Comparison of ENCODE assay signal across 27 cellular contexts in the genomic region with DNA sequence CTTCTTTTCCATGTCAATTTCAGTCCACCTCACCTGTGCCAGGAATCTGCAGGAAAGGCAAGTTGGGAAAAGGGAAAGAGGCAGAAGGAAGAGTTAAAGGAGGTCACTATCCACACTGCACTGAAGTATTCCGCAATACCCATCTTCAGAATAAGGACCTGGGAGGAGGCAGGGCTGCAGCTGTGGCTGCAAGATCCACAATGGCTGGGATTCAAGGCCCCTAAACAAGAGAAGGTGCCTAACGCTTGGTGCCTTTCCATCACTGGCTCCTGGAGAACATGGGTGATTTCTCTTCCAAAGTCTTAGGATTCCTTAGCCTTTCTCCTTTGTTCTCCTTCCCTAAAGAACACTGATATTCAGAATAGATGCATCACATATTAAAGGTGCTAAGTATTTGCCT.
"Had no signal": no experiment of that assay in that cellular context is flagged by ENCODE, and none has a peak within 500 bp of the region (broad histone marks: within the 10 kb centered on the region; RNA-seq: fewer than 3 reads in every experiment).

No MANE protein-coding gene starts in this region.

- H3K27ac ChIP-seq: adrenal gland, ascending aorta, breast epithelium, cardiac muscle cell, colonic mucosa, VCaP had no signal

- H3K4me3 ChIP-seq: adrenal gland, ascending aorta, breast epithelium, cardiac muscle cell, colonic mucosa had no signal

- H3K4me1 Mint-ChIP-seq: activated B cell treated with CpG ODN at 0.5 μM for 24 hours; activated naive CD4-positive, alpha-beta T cell treated with anti-CD3 and anti-CD28 coated beads, Interleukin-2, amount 50 U/mL, for 24 hours; activated naive CD8-positive, alpha-beta T cell treated with anti-CD3 and anti-CD28 coated beads for 36 hours; activated naive CD8-positive, alpha-beta T cell treated with anti-CD3 and anti-CD28 coated beads, Interleukin-2, amount 50 U/mL, for 24 hours; activated T-helper 17 cell treated with anti-CD3 and anti-CD28 coated beads, Interleukin-2, amount 50 U/mL, for 72 hours had no signal

- H3K27me3 ChIP-seq: adrenal gland, ascending aorta, breast epithelium, cardiac muscle cell, colonic mucosa had no signal

- H3K27me3 Mint-ChIP-seq: activated CD8-positive, alpha-beta T cell treated with anti-CD3 and anti-CD28 coated beads for 36 hours; brain had no signal

- H3K36me3 ChIP-seq: adrenal gland, ascending aorta, breast epithelium, cardiac muscle cell, colonic mucosa had no signal

- H3K9me3 Mint-ChIP-seq: activated B cell treated with CpG ODN at 0.5 μM for 24 hours; activated CD8-positive, alpha-beta T cell treated with anti-CD3 and anti-CD28 coated beads for 36 hours; activated naive CD4-positive, alpha-beta T cell treated with anti-CD3 and anti-CD28 coated beads for 36 hours; activated naive CD4-positive, alpha-beta T cell treated with anti-CD3 and anti-CD28 coated beads, Interleukin-2, amount 50 U/mL, for 24 hours; activated naive CD8-positive, alpha-beta T cell treated with anti-CD3 and anti-CD28 coated beads for 36 hours; activated naive CD8-positive, alpha-beta T cell treated with anti-CD3 and anti-CD28 coated beads, Interleukin-2, amount 50 U/mL, for 24 hours; activated T-cell treated with anti-CD3 and anti-CD28 coated beads, Interleukin-2, amount 50 U/mL, for 4 hours; activated T-helper 17 cell treated with anti-CD3 and anti-CD28 coated beads, Interleukin-2, amount 50 U/mL, for 72 hours had no signal

- H3K4me1 ChIP-seq: adrenal gland, ascending aorta, breast epithelium, colonic mucosa had no signal

- H3K4me3 Mint-ChIP-seq: activated B cell treated with CpG ODN at 0.5 μM for 24 hours; activated CD8-positive, alpha-beta T cell treated with anti-CD3 and anti-CD28 coated beads for 36 hours; activated naive CD4-positive, alpha-beta T cell treated with anti-CD3 and anti-CD28 coated beads for 36 hours; activated naive CD4-positive, alpha-beta T cell treated with anti-CD3 and anti-CD28 coated beads, Interleukin-2, amount 50 U/mL, for 24 hours; activated naive CD8-positive, alpha-beta T cell treated with anti-CD3 and anti-CD28 coated beads for 36 hours; activated naive CD8-positive, alpha-beta T cell treated with anti-CD3 and anti-CD28 coated beads, Interleukin-2, amount 50 U/mL, for 24 hours; activated T-cell treated with anti-CD3 and anti-CD28 coated beads, Interleukin-2, amount 50 U/mL, for 4 hours; activated T-helper 17 cell treated with anti-CD3 and anti-CD28 coated beads, Interleukin-2, amount 50 U/mL, for 72 hours; brain had no signal

- H3K9me3 ChIP-seq: adrenal gland, ascending aorta, breast epithelium, colonic mucosa had no signal

- DNase-seq: activated B cell treated with CpG ODN at 0.5 μM for 24 hours; activated CD4-positive, alpha-beta T cell treated with anti-CD3 and anti-CD28 coated beads for 48 hours; activated CD4-positive, alpha-beta T cell treated with anti-CD3 and anti-CD28 coated beads, Interleukin-2, amount 50 U/mL, for 1 hour; activated CD4-positive, alpha-beta T cell treated with anti-CD3 and anti-CD28 coated beads, Interleukin-2, amount 50 U/mL, for 48 hours; activated CD8-positive, alpha-beta memory T cell treated with anti-CD3 and anti-CD28 coated beads for 24 hours; activated CD8-positive, alpha-beta T cell treated with anti-CD3 and anti-CD28 coated beads for 36 hours; activated effector memory CD4-positive, alpha-beta T cell treated with Interleukin-2 at 50 U/mL for 16 hours; activated naive CD4-positive, alpha-beta T cell treated with anti-CD3 and anti-CD28 coated beads for 36 hours; activated naive CD8-positive, alpha-beta T cell treated with anti-CD3 and anti-CD28 coated beads for 36 hours; activated naive CD8-positive, alpha-beta T cell treated with anti-CD3 and anti-CD28 coated beads, Interleukin-2, amount 50 U/mL, for 24 hours; activated T-cell treated with anti-CD3 and anti-CD28 coated beads, Interleukin-2, amount 50 U/mL, for 4 hours; adrenal gland; amygdala; central memory CD4-positive, alpha-beta T cell; cerebellar nuclear complex; colonic mucosa; effector CD8-positive, alpha-beta T cell; foreskin fibroblast; head of caudate nucleus; T-helper 2 cell had no signal

- H3K27ac Mint-ChIP-seq: activated B cell treated with CpG ODN at 0.5 μM for 24 hours; activated CD8-positive, alpha-beta T cell treated with anti-CD3 and anti-CD28 coated beads for 36 hours; activated naive CD4-positive, alpha-beta T cell treated with anti-CD3 and anti-CD28 coated beads for 36 hours; activated naive CD4-positive, alpha-beta T cell treated with anti-CD3 and anti-CD28 coated beads, Interleukin-2, amount 50 U/mL, for 24 hours; activated naive CD8-positive, alpha-beta T cell treated with anti-CD3 and anti-CD28 coated beads for 36 hours; activated naive CD8-positive, alpha-beta T cell treated with anti-CD3 and anti-CD28 coated beads, Interleukin-2, amount 50 U/mL, for 24 hours; activated T-helper 17 cell treated with anti-CD3 and anti-CD28 coated beads, Interleukin-2, amount 50 U/mL, for 72 hours; brain had no signal

- H3K36me3 Mint-ChIP-seq: activated naive CD4-positive, alpha-beta T cell treated with anti-CD3 and anti-CD28 coated beads, Interleukin-2, amount 50 U/mL, for 24 hours; activated naive CD8-positive, alpha-beta T cell treated with anti-CD3 and anti-CD28 coated beads for 36 hours had no signal
